33 cellular contexts compared by ENCODE assay signal in the genomic region with DNA sequence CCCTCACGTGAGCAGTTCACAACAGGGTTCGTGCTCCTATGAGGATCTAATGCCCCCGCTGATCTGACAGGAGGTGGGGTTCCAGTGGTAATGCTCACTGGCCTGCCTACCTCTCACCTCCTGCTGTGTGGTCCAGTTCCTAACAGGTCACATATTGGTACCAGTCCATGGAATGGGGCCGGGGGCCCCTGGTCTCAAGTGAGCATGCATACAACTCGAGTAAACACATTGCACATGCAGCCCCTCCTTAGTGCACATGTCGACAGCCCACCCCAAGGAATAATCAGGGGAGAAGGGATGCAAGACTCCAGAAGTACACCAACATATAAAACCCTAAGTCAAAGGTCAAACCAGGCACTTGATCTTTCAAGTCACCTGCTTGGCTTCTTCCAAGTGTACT.
DNase-seq lines count a peak whose midpoint lies in the region; ATAC-seq, FAIRE-seq and TF ChIP-seq lines count a peak whose summit lies in the region.
"Had no signal": no experiment of that assay in that cellular context is flagged by ENCODE, and none has a peak within 500 bp of the region (broad histone marks: within the 10 kb centered on the region; RNA-seq: fewer than 3 reads in every experiment).

No MANE protein-coding gene starts in this region.

- H3K4me3 ChIP-seq in right cardiac atrium (ENCODE audit: low read length) (no peak overlapping the region), PC-9 (no peak overlapping the region)
- H3K4me3 ChIP-seq: A549; BLaER1; BLaER1 treated with 17β-estradiol and CSF1 and Interleukin-3, amounts not matched to agents 10 nM and 100 nM had no signal

- intact Hi-C loops in right cardiac atrium (cut with DNase I), result no loop called here
- intact Hi-C loops in Right ventricle myocardium inferior (cut with DNase I), result no loop called here
- intact Hi-C loops in PC-9 (cut with micrococcal nuclease; ENCODE audit: unreplicated experiment), result loop anchor here (5.0 to 10.0 kb wide), 2 partner anchors 46 to 263 kb away; no protein-coding TSS in a partner anchor

- POLR2A ChIA-PET in PC-9 (lab: Charles Lee; ENCODE audit: unreplicated experiment), result no interaction called here

- no peak overlapping the region; the same call in 1 of the 2 replicates for H3K4me2 ChIP-seq in PC-9
- H3K4me2 ChIP-seq: A549; BLaER1; BLaER1 treated with 17β-estradiol and CSF1 and Interleukin-3, amounts not matched to agents 10 nM and 100 nM had no signal

- no peaks in the 10 kb centered on the region for H4K20me1 ChIP-seq in PC-9 (ENCODE audit: insufficient read depth)
- H4K20me1 ChIP-seq: BLaER1; BLaER1 treated with 17β-estradiol and CSF1 and Interleukin-3, amounts not matched to agents 10 nM and 100 nM had no signal

- no TSS peak for BruUV-seq in PC-9 (replicated peaks; lab: Mats Ljungman, UMichigan)

- H3K79me2 ChIP-seq in PC-9 (ENCODE audit: low read depth), result no peaks in the 10 kb centered on the region

- H3K27me3 ChIP-seq in right cardiac atrium (ENCODE audit: control insufficient read depth, insufficient read depth), result no peaks in the 10 kb centered on the region
- no peaks in the 10 kb centered on the region for H3K27me3 ChIP-seq in PC-9 (ENCODE audit: insufficient read depth, low read depth)
- H3K27me3 ChIP-seq: BE2C; BLaER1; BLaER1 treated with 17β-estradiol and CSF1 and Interleukin-3, amounts not matched to agents 10 nM and 100 nM had no signal

- H3K27ac ChIP-seq in right cardiac atrium (ENCODE audit: low read length), result no peak overlapping the region
- H3K27ac ChIP-seq in PC-9, result peak overlapping the region; percentile 93
- H3K27ac ChIP-seq: 22Rv1; A549; BLaER1; BLaER1 treated with 17β-estradiol and CSF1 and Interleukin-3, amounts not matched to agents 10 nM and 100 nM; C4-2B had no signal

- CTCF ChIA-PET in PC-9 (lab: Charles Lee), result interaction anchor here (0.7 kb wide), 1 partner anchor 434 kb away, joined by 3 read pairs; no protein-coding TSS in a partner anchor

- H3K4me1 ChIP-seq in right cardiac atrium (ENCODE audit: control insufficient read depth, insufficient read depth, low read length) (no peaks in the 10 kb centered on the region), PC-9 (replicated peaks; ENCODE audit: insufficient read depth) (peaks cover 40% of the 10 kb centered on the region)
- H3K4me1 ChIP-seq: BE2C; BLaER1; BLaER1 treated with 17β-estradiol and CSF1 and Interleukin-3, amounts not matched to agents 10 nM and 100 nM had no signal

- H2AFZ ChIP-seq in PC-9, result no peak overlapping the region

- H3K9me3 ChIP-seq in right cardiac atrium (ENCODE audit: control insufficient read depth, low read length) (no peaks in the 10 kb centered on the region), PC-9 (ENCODE audit: insufficient read depth, low read depth) (peaks cover 59% of the 10 kb centered on the region)
- H3K9me3 ChIP-seq: BE2C, BLaER1 had no signal

- ATAC-seq in right cardiac atrium, result no peak
- no peak for ATAC-seq in Right ventricle myocardium inferior
- ATAC-seq in HG02970 (IDR thresholded peaks at IDR 0.05; ENCODE audit: low FRiP score, unreplicated experiment), result no peak
- ATAC-seq in GM21825 (IDR thresholded peaks at IDR 0.05; ENCODE audit: unreplicated experiment), result no peak
- ATAC-seq: A549; CD8-positive, alpha-beta T cell had no signal

- no peak for TF ChIP-seq POLR2A in GM12892 (IDR thresholded peaks at IDR 0.05; ENCODE audit: low read depth, low read length)

- FAIRE-seq in GM12892 (lab: Jason Lieb, UNC), result peak; percentile 81
- FAIRE-seq: A204.1, A549, D721Med had no signal

- no peaks in the 10 kb centered on the region for H3K9me2 ChIP-seq in PC-9 (ENCODE audit: insufficient read depth)

- DNase-seq in right cardiac atrium (peak in 2 of 3 donors; percentile 20 to 32), Right ventricle myocardium inferior (ENCODE audit: missing footprints) (no peak), GM12892 (ENCODE audit: insufficient read length) (no peak), PC-9 (no peak)
- DNase-seq: 8988T; ACHN; AML-193; BE2C; C1 segment of cervical spinal cord; Caco-2; Calu3; CD4-positive, alpha-beta memory T cell; CD4-positive, alpha-beta T cell; CD4-positive, CD25-positive, alpha-beta regulatory T cell; CD8-positive, alpha-beta memory T cell; CD8-positive, alpha-beta T cell; COR-L47; DMS 273 treated with DMSO at 0.1 percent for 48 hours; DMS153; DMS53; DMS79; DMS79 treated with DMSO at 0.1 percent for 48 hours; DND-41; EL had no signal

- H3F3A ChIP-seq in PC-9 (ENCODE audit: insufficient read depth, low read depth), result peaks cover 38% of the 10 kb centered on the region

- 0 out of 2 replicates have a peak, but pooled peaks cover 7% of the 10 kb centered on the region for H3K36me3 ChIP-seq in PC-9 (ENCODE audit: low read depth)
- H3K36me3 ChIP-seq: BE2C; BLaER1; BLaER1 treated with 17β-estradiol and CSF1 and Interleukin-3, amounts not matched to agents 10 nM and 100 nM had no signal

- 94% methylated on average over 6 of the region's 6 CpGs for WGBS in right cardiac atrium

- TF ChIP-seq CTCF in PC-9 (conservative IDR thresholded peaks at IDR 0.05), result no peak

Comparison
In these comparisons a context has a peak if more than half of its experiments do, and no peak if none do; other contexts are left out.
1. DNase-seq: peak in right cardiac atrium (2 of 3); none in Right ventricle myocardium inferior (single experiment), GM12892 (single experiment) and PC-9 (0 of 2).